23 cellular contexts compared by ENCODE assay signal in genomic region chr14:50339178-50339804, GRCh38.
"Had no signal": no experiment of that assay in that cellular context is flagged by ENCODE, and none has a peak within 500 bp of the region (broad histone marks: within the 10 kb centered on the region; RNA-seq: fewer than 3 reads in every experiment).

No MANE protein-coding gene starts in this region.

- H3K27me3 ChIP-seq: foreskin keratinocyte, stomach, thyroid gland, upper lobe of left lung had no signal

- DNase-seq: activated CD4-positive, alpha-beta memory T cell treated with anti-CD3 and anti-CD28 coated beads for 36 hours; activated CD4-positive, alpha-beta T cell treated with anti-CD3 and anti-CD28 coated beads, Interleukin-2, amount 10 ng/mL, durations not matched to agents 24 days and 14 days; activated CD4-positive, CD25-positive, alpha-beta regulatory T cell treated with anti-CD3 and anti-CD28 coated beads, Interleukin-2, amount 50 U/mL, for 72 hours; activated CD8-positive, alpha-beta memory T cell treated with anti-CD3 and anti-CD28 coated beads, Interleukin-2, amount 50 U/mL, for 4 hours; activated gamma-delta T cell; activated naive CD4-positive, alpha-beta T cell treated with anti-CD3 and anti-CD28 coated beads, Interleukin-2, amount 50 U/mL, for 16 hours; activated T-cell treated with anti-CD3 and anti-CD28 coated beads, Interleukin-2, amount 50 U/mL, for 1 hour; amniotic stem cell; caudate nucleus; cortex of kidney; effector memory CD8-positive, alpha-beta T cell; foreskin keratinocyte; islet precursor cell; left ventricle myocardium superior; mucosa of descending colon; stimulated activated CD4-positive, alpha-beta T cell treated with anti-CD3 and anti-CD28 coated beads, Interleukin-1b, Interleukin-23, amount 100 ng/mL, for 48 hours; stimulated activated naive B cell treated with anti-CD40 and anti-IgM and Interleukin-4, amounts not matched to agents 10 μg/mL and 1 μg/mL and 100 μg/mL, for 72 hours; stomach; T-helper 17 cell; T1000; thyroid gland; upper lobe of left lung had no signal

- H3K9me3 ChIP-seq: mucosa of descending colon, stomach, thyroid gland, upper lobe of left lung had no signal

- H3K36me3 ChIP-seq: thyroid gland had no signal

- H3K4me3 ChIP-seq: mucosa of descending colon, smooth muscle cell, stomach, thyroid gland, upper lobe of left lung had no signal

- H3K27ac ChIP-seq: foreskin keratinocyte, stomach had no signal
